1 cellular context compared by ENCODE assay signal in the genomic region with DNA sequence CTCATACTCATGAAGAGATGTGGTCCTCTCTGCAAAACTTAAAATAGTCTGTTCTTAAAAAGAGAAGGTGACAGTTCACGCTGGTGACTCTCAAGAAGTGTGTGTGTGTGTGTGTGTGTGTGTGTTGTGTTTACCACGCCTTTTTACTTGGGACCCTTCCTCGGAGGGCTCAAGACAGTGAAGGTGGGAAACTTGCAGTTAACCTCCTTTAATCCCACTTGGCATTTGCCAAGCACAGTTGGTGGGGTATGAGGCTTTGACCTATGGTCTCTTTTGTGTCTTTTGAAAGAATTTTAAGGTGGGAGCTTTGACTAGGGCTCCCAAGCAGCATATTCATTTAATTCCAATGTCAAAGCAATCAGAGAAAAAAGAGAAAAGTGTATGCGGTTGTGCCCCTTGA.
TF ChIP-seq lines count a peak whose summit lies in the region.

No MANE protein-coding gene starts in this region.

TF ChIP-seq in WTC11, 78 proteins besides CTCF, POLR2A, EP300 and RAD21 (continued from another document):
- TF ChIP-seq, protein P1, sequence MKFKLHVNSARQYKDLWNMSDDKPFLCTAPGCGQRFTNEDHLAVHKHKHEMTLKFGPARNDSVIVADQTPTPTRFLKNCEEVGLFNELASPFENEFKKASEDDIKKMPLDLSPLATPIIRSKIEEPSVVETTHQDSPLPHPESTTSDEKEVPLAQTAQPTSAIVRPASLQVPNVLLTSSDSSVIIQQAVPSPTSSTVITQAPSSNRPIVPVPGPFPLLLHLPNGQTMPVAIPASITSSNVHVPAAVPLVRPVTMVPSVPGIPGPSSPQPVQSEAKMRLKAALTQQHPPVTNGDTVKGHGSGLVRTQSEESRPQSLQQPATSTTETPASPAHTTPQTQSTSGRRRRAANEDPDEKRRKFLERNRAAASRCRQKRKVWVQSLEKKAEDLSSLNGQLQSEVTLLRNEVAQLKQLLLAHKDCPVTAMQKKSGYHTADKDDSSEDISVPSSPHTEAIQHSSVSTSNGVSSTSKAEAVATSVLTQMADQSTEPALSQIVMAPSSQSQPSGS (CRISPR knock-in tag; IDR thresholded peaks at IDR 0.05; ENCODE audit: borderline replicate concordance, low read depth) = no peak
- TF ChIP-seq, protein P2, sequence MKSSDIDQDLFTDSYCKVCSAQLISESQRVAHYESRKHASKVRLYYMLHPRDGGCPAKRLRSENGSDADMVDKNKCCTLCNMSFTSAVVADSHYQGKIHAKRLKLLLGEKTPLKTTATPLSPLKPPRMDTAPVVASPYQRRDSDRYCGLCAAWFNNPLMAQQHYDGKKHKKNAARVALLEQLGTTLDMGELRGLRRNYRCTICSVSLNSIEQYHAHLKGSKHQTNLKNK (CRISPR knock-in tag; IDR thresholded peaks at IDR 0.05) = no peak
- TF ChIP-seq, protein P3, sequence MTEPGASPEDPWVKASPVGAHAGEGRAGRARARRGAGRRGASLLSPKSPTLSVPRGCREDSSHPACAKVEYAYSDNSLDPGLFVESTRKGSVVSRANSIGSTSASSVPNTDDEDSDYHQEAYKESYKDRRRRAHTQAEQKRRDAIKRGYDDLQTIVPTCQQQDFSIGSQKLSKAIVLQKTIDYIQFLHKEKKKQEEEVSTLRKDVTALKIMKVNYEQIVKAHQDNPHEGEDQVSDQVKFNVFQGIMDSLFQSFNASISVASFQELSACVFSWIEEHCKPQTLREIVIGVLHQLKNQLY (CRISPR knock-in tag; IDR thresholded peaks at IDR 0.05) = no peak
- TF ChIP-seq HMGA2 (CRISPR knock-in tag; IDR thresholded peaks at IDR 0.05) (no peak), GABPB1 (CRISPR knock-in tag; IDR thresholded peaks at IDR 0.05) (no peak)
- TF ChIP-seq, protein P4, sequence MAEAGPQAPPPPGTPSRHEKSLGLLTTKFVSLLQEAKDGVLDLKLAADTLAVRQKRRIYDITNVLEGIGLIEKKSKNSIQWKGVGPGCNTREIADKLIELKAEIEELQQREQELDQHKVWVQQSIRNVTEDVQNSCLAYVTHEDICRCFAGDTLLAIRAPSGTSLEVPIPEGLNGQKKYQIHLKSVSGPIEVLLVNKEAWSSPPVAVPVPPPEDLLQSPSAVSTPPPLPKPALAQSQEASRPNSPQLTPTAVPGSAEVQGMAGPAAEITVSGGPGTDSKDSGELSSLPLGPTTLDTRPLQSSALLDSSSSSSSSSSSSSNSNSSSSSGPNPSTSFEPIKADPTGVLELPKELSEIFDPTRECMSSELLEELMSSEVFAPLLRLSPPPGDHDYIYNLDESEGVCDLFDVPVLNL (CRISPR knock-in tag; IDR thresholded peaks at IDR 0.05; ENCODE audit: borderline replicate concordance, low read depth) = no peak
- TF ChIP-seq, protein P5, sequence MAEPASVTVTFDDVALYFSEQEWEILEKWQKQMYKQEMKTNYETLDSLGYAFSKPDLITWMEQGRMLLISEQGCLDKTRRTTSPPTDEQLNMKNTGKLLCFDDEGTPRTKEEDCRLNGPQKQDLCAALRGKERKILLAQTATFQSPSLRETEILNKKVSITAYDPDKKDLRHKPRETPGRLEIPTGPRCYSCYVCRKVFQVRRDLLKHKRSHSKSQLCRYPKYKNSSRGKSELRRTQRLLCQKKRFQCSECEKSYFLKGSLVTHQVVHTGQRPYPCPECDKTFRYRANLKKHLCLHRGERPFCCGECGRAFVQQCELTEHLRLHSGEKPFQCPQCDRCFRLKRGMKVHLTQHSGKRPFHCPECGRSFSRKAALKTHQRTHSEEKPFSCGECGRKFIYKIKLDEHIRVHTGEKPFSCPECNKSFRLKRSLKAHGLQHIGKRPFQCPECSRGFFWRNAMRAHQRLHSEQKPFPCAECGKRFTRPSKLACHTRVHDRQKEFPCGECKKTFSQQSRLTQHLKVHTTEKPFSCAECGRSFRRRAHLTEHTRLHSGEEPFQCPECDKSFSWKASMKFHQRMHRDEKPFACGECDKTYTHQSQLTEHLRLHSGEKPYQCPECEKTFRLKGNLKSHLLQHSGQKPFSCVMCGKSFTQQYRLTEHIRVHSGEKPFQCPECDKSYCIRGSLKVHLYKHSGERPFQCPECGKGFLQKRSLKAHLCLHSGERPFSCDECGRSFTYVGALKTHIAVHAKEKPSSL (CRISPR knock-in tag; conservative IDR thresholded peaks at IDR 0.05) = no peak
